ENCODE assay signal across 35 cellular contexts in the genomic region with DNA sequence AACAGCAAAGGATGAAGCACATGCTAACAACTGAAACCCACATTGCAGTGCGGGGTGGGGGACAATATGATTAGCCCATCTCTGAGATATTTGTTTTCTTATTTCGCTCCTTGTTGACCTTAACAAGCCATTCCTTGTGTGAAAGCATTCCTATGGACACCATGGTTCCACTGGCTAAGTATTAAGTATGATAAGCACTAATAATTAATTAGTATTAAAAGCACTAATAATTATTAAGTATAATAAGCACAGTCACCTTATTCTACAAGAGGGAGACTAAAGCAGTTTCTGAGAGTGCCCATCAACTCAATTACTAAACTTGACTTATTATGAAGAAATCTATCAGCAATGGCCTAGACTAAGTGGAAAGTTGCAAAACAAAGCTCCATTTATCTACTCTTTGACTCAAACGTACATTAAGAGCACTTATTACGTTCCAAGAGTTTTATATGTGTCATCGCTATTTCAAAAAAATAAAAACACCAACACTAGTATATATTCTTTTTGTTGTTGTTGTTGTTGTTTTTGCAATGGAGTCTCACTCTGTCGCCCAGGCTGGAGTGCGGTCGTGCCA.
"Had no signal": no experiment of that assay in that cellular context is flagged by ENCODE, and none has a peak within 500 bp of the region (broad histone marks: within the 10 kb centered on the region; RNA-seq: fewer than 3 reads in every experiment).

No MANE protein-coding gene starts in this region.

- H3K4me3 Mint-ChIP-seq: activated CD8-positive, alpha-beta T cell treated with anti-CD3 and anti-CD28 coated beads for 36 hours; activated naive CD4-positive, alpha-beta T cell treated with anti-CD3 and anti-CD28 coated beads, Interleukin-2, amount 50 U/mL, for 24 hours; activated naive CD8-positive, alpha-beta T cell treated with anti-CD3 and anti-CD28 coated beads, Interleukin-2, amount 50 U/mL, for 24 hours; immature natural killer cell; natural killer cell; stimulated activated memory B cell treated with anti-CD40 and anti-IgM and Interleukin-4, amounts not matched to agents 10 μg/mL and 1 μg/mL and 100 μg/mL, for 72 hours; stimulated activated naive CD8-positive, alpha-beta T cell treated with anti-CD3 and anti-CD28 coated beads, Interleukin-15, amount 100 ng/mL, for 72 hours; T-helper 17 cell had no signal

- DNase-seq: activated CD4-positive, alpha-beta T cell treated with anti-CD3 and anti-CD28 coated beads for 1 hour; activated CD4-positive, alpha-beta T cell treated with anti-CD3 and anti-CD28 coated beads, Interleukin-2, amount 50 U/mL, for 1 hour; activated CD8-positive, alpha-beta T cell treated with anti-CD3 and anti-CD28 coated beads for 36 hours; activated naive CD8-positive, alpha-beta T cell treated with anti-CD3 and anti-CD28 coated beads, Interleukin-2, amount 50 U/mL, for 24 hours; activated T-cell treated with anti-CD3 and anti-CD28 coated beads, Interleukin-2, amount 50 U/mL, for 48 hours; dermis blood vessel endothelial cell; effector CD8-positive, alpha-beta T cell; erythroblast; hypothalamus; immature natural killer cell; kidney; left colon; lower lobe of right lung; mesenchymal stem cell; natural killer cell; ovary; retina; sigmoid colon; small intestine; stimulated activated CD4-positive, alpha-beta T cell treated with anti-CD3 and anti-CD28 coated beads, Interleukin-1b, Interleukin-23, amount 100 ng/mL, for 48 hours; stimulated activated CD4-positive, alpha-beta T cell treated with anti-CD3 and anti-CD28 coated beads, Interleukin-4, amount 100 ng/mL, for 4 hours; stimulated activated CD8-positive, alpha-beta memory T cell treated with anti-CD3 and anti-CD28 coated beads, Interleukin-4, amount 100 ng/mL, for 48 hours; stimulated activated naive CD8-positive, alpha-beta T cell treated with anti-CD3 and anti-CD28 coated beads, Interleukin-15, amount 100 ng/mL, for 72 hours; T-helper 17 cell; T1000; thyroid gland; WERI-Rb-1 had no signal

- H3K4me3 ChIP-seq: gastroesophageal sphincter, lower lobe of right lung, ovary, prostate gland, sigmoid colon, thyroid gland had no signal

- H3K27me3 ChIP-seq: gastroesophageal sphincter, ovary, sigmoid colon, thyroid gland had no signal

- H3K9me3 Mint-ChIP-seq: activated CD8-positive, alpha-beta T cell treated with anti-CD3 and anti-CD28 coated beads for 36 hours; activated naive CD4-positive, alpha-beta T cell treated with anti-CD3 and anti-CD28 coated beads, Interleukin-2, amount 50 U/mL, for 24 hours; activated naive CD8-positive, alpha-beta T cell treated with anti-CD3 and anti-CD28 coated beads, Interleukin-2, amount 50 U/mL, for 24 hours; activated T-helper 2 cell treated with anti-CD3 and anti-CD28 coated beads, Interferon-gamma antibody, Interleukin-2, Interleukin-4, amounts not matched to agents 10 μg/mL and 5 μg/mL and 100 μg/mL, durations not matched to agents 14 hours and 24 hours and 36 hours; immature natural killer cell; natural killer cell; stimulated activated memory B cell treated with anti-CD40 and anti-IgM and Interleukin-4, amounts not matched to agents 10 μg/mL and 1 μg/mL and 100 μg/mL, for 72 hours; stimulated activated naive CD8-positive, alpha-beta T cell treated with anti-CD3 and anti-CD28 coated beads, Interleukin-15, amount 100 ng/mL, for 72 hours had no signal

- H3K36me3 Mint-ChIP-seq: activated naive CD4-positive, alpha-beta T cell treated with anti-CD3 and anti-CD28 coated beads, Interleukin-2, amount 50 U/mL, for 24 hours; immature natural killer cell; natural killer cell; stimulated activated memory B cell treated with anti-CD40 and anti-IgM and Interleukin-4, amounts not matched to agents 10 μg/mL and 1 μg/mL and 100 μg/mL, for 72 hours had no signal

- ATAC-seq: activated CD8-positive, alpha-beta T cell treated with anti-CD3 and anti-CD28 coated beads for 36 hours; activated naive CD8-positive, alpha-beta T cell treated with anti-CD3 and anti-CD28 coated beads, Interleukin-2, amount 50 U/mL, for 24 hours; gastroesophageal sphincter; left colon; lower lobe of right lung; natural killer cell; SK-N-SH treated with all-trans-retinoic acid at 6 μM for 48 hours; stimulated activated memory B cell treated with anti-CD40 and anti-IgM and Interleukin-4, amounts not matched to agents 10 μg/mL and 1 μg/mL and 100 μg/mL, for 72 hours; stimulated activated naive CD8-positive, alpha-beta T cell treated with anti-CD3 and anti-CD28 coated beads, Interleukin-15, amount 100 ng/mL, for 72 hours; T-helper 17 cell had no signal

- H3K9me3 ChIP-seq: gastroesophageal sphincter, lower lobe of right lung, ovary, prostate gland, sigmoid colon, thyroid gland had no signal

- H3K27ac ChIP-seq: ovary, WERI-Rb-1 had no signal

- H3K36me3 ChIP-seq: gastroesophageal sphincter, lower lobe of right lung, ovary, prostate gland, sigmoid colon, thyroid gland, WERI-Rb-1 had no signal

- H3K27ac Mint-ChIP-seq: activated CD8-positive, alpha-beta T cell treated with anti-CD3 and anti-CD28 coated beads for 36 hours; activated naive CD4-positive, alpha-beta T cell treated with anti-CD3 and anti-CD28 coated beads, Interleukin-2, amount 50 U/mL, for 24 hours; activated naive CD8-positive, alpha-beta T cell treated with anti-CD3 and anti-CD28 coated beads, Interleukin-2, amount 50 U/mL, for 24 hours; activated T-helper 2 cell treated with anti-CD3 and anti-CD28 coated beads, Interferon-gamma antibody, Interleukin-2, Interleukin-4, amounts not matched to agents 10 μg/mL and 5 μg/mL and 100 μg/mL, durations not matched to agents 14 hours and 24 hours and 36 hours; immature natural killer cell; natural killer cell; stimulated activated memory B cell treated with anti-CD40 and anti-IgM and Interleukin-4, amounts not matched to agents 10 μg/mL and 1 μg/mL and 100 μg/mL, for 72 hours; stimulated activated naive CD8-positive, alpha-beta T cell treated with anti-CD3 and anti-CD28 coated beads, Interleukin-15, amount 100 ng/mL, for 72 hours; T-helper 17 cell had no signal

- FAIRE-seq: bronchial epithelial cell, colon, kidney, small intestine had no signal

- H3K4me1 Mint-ChIP-seq: activated naive CD4-positive, alpha-beta T cell treated with anti-CD3 and anti-CD28 coated beads, Interleukin-2, amount 50 U/mL, for 24 hours; activated naive CD8-positive, alpha-beta T cell treated with anti-CD3 and anti-CD28 coated beads, Interleukin-2, amount 50 U/mL, for 24 hours; immature natural killer cell; natural killer cell; stimulated activated memory B cell treated with anti-CD40 and anti-IgM and Interleukin-4, amounts not matched to agents 10 μg/mL and 1 μg/mL and 100 μg/mL, for 72 hours; stimulated activated naive CD8-positive, alpha-beta T cell treated with anti-CD3 and anti-CD28 coated beads, Interleukin-15, amount 100 ng/mL, for 72 hours; T-helper 17 cell had no signal
